In the genomic region with DNA sequence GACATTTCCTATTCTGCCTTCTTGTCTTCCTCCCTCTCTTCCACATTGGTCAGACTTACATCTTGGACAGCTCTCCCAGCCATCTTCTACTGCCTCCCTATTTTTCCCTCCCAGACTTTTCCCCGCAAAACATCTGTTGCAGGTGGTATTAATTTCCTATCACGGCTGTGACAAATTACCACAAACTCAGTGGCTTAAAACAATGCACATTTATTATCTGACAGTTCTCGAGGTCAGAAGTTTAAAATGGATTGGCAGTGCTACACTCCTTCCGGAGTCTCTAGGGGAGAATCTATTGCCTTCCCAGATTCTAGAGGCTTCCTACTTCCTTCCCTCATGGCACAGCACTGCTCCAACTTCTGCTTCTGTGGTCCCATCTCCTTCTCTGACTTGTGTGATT, we compare ENCODE assay signal across 19 cellular contexts. TPM values are rescaled to one million over a fixed set of nuclear protein-coding genes. Genes with fewer than 3 reads are reported as not detected.
DNase-seq lines count a peak whose midpoint lies in the region; ATAC-seq and TF ChIP-seq lines count a peak whose summit lies in the region.
"Had no signal": no experiment of that assay in that cellular context is flagged by ENCODE, and none has a peak within 500 bp of the region (broad histone marks: within the 10 kb centered on the region; RNA-seq: fewer than 3 reads in every experiment).

No MANE protein-coding gene starts in this region.

- CTCF ChIA-PET in BJ (lab: Yijun Ruan, JAX): interaction anchor here (0.9 kb wide), 1 partner anchor 9 kb away, joined by 3 read pairs; no protein-coding TSS in a partner anchor
- CTCF ChIA-PET in WTC11 (lab: Charles Lee): no interaction called here

- peak overlapping the region in 2 of 3 donors; percentile 33 to 42 for H3K27ac ChIP-seq in thyroid gland
- no peak overlapping the region for H3K27ac ChIP-seq in foreskin keratinocyte
- H3K27ac ChIP-seq: A549, KMS-11, SK-N-MC had no signal

- peak overlapping the region; percentile 34; the same call in 1 of the 2 replicates for H3K27ac Mint-ChIP-seq in WTC11
- H3K27ac Mint-ChIP-seq: CD8-positive, alpha-beta T cell had no signal

- no peaks in the 10 kb centered on the region; the same call in 1 of the 2 replicates for H3K36me3 ChIP-seq in BJ (ENCODE audit: control insufficient read depth, insufficient read depth, low read length)
- H3K36me3 ChIP-seq in thyroid gland: no peaks in the 10 kb centered on the region
- H3K36me3 ChIP-seq in H7 (replicated peaks; ENCODE audit: control insufficient read depth, insufficient read depth, low read length): no peaks in the 10 kb centered on the region; the same call in 1 of the 2 replicates

- no peak for TF ChIP-seq POLR2A in thyroid gland (IDR thresholded peaks at IDR 0.05)

- 63 to 81% methylated on average over 4 of the region's 4 CpGs for WGBS in thyroid gland, 2 donors

- H3K4me1 Mint-ChIP-seq in WTC11: peaks cover 5% of the 10 kb centered on the region

- POLR2A ChIA-PET in BJ (lab: Charles Lee) (no interaction called here), WTC11 (lab: Charles Lee) (no interaction called here)

- ATAC-seq in WTC11 (no peak), foreskin keratinocyte (no peak)
- ATAC-seq: A549; CD8-positive, alpha-beta T cell; Right ventricle myocardium inferior had no signal

- H3K4me3 Mint-ChIP-seq in WTC11: no peak overlapping the region
- H3K4me3 Mint-ChIP-seq: CD8-positive, alpha-beta T cell had no signal

- no peaks in the 10 kb centered on the region for H3K27me3 ChIP-seq in BJ (ENCODE audit: control insufficient read depth, insufficient read depth, low read length)
- no peaks in the 10 kb centered on the region for H3K27me3 ChIP-seq in thyroid gland
- H3K27me3 ChIP-seq in H7 (ENCODE audit: control insufficient read depth, insufficient read depth, low read length): no peaks in the 10 kb centered on the region
- peaks cover 5% of the 10 kb centered on the region for H3K27me3 ChIP-seq in foreskin keratinocyte

- peaks cover 15% of the 10 kb centered on the region for H3K9me3 Mint-ChIP-seq in WTC11

- H3K4me1 ChIP-seq in thyroid gland (peaks cover 5 to 9% of the 10 kb centered on the region in 2 donors), foreskin keratinocyte (no peaks in the 10 kb centered on the region)
- H3K4me1 ChIP-seq: A549, HAP-1 had no signal

- TF ChIP-seq CTCF in BJ (IDR thresholded peaks at IDR 0.05; ENCODE audit: insufficient read depth, low read depth, low read length): no peak
- no peak for TF ChIP-seq CTCF in WTC11 (IDR thresholded peaks at IDR 0.05)
- no peak for TF ChIP-seq CTCF in thyroid gland (IDR thresholded peaks at IDR 0.05)
- no peak for TF ChIP-seq CTCF in foreskin keratinocyte (conservative IDR thresholded peaks at IDR 0.05)

- peaks cover 18% of the 10 kb centered on the region for H3K36me3 Mint-ChIP-seq in WTC11

- no peaks in the 10 kb centered on the region for H3K9me3 ChIP-seq in thyroid gland
- H3K9me3 ChIP-seq: A549, HAP-1 had no signal

- intact Hi-C loops in thyroid gland (cut with DNase I): no loop called here

- H3K27me3 Mint-ChIP-seq in WTC11 (ENCODE audit: low read depth): no peaks in the 10 kb centered on the region

- DNase-seq in BJ (ENCODE audit: low read depth): peak; percentile 31
- DNase-seq in LHCN-M2 (ENCODE audit: low read depth): peak; percentile 19
- DNase-seq in WTC11 (ENCODE audit: low spot score): no peak
- DNase-seq in thyroid gland: no peak
- no peak for DNase-seq in H7
- DNase-seq in foreskin keratinocyte: no peak
- DNase-seq in SIG-M5 treated with dmso at 0.1 percent for 504 hours (lab: John Stamatoyannopoulos, UW; ENCODE audit: unreplicated experiment): no peak
- DNase-seq: C1 segment of cervical spinal cord; CD8-positive, alpha-beta T cell; DMS153; GF-D8; NCI-H1105 treated with DMSO at 0.1 percent for 48 hours; NCI-H2029 treated with DMSO at 0.1 percent for 48 hours; NCI-H524 treated with DMSO at 0.1 percent for 48 hours had no signal

- H3K4me3 ChIP-seq in BJ (ENCODE audit: low read depth, low read length) (no peak overlapping the region), thyroid gland (replicated peaks in 1 of 3) (no peak overlapping the region), H7 (ENCODE audit: insufficient read depth, low read depth, low read length) (no peak overlapping the region)
- H3K4me3 ChIP-seq: A549, HAP-1, SK-N-MC had no signal

TF ChIP-seq in WTC11, 78 proteins besides CTCF, POLR2A, EP300 and RAD21 (continues in another document):
- TF ChIP-seq ESRRA (CRISPR knock-in tag; IDR thresholded peaks at IDR 0.05; ENCODE audit: borderline replicate concordance) (no peak), MYBL2 (CRISPR knock-in tag; IDR thresholded peaks at IDR 0.05) (no peak), EMX1 (CRISPR knock-in tag; IDR thresholded peaks at IDR 0.05) (no peak), PRRX2 (CRISPR knock-in tag; IDR thresholded peaks at IDR 0.05) (no peak), JAZF1 (CRISPR knock-in tag; IDR thresholded peaks at IDR 0.05) (no peak), OVOL2 (CRISPR knock-in tag; IDR thresholded peaks at IDR 0.05; ENCODE audit: borderline replicate concordance) (no peak), FOXK1 (CRISPR knock-in tag; IDR thresholded peaks at IDR 0.05) (no peak)
- TF ChIP-seq, protein P1, sequence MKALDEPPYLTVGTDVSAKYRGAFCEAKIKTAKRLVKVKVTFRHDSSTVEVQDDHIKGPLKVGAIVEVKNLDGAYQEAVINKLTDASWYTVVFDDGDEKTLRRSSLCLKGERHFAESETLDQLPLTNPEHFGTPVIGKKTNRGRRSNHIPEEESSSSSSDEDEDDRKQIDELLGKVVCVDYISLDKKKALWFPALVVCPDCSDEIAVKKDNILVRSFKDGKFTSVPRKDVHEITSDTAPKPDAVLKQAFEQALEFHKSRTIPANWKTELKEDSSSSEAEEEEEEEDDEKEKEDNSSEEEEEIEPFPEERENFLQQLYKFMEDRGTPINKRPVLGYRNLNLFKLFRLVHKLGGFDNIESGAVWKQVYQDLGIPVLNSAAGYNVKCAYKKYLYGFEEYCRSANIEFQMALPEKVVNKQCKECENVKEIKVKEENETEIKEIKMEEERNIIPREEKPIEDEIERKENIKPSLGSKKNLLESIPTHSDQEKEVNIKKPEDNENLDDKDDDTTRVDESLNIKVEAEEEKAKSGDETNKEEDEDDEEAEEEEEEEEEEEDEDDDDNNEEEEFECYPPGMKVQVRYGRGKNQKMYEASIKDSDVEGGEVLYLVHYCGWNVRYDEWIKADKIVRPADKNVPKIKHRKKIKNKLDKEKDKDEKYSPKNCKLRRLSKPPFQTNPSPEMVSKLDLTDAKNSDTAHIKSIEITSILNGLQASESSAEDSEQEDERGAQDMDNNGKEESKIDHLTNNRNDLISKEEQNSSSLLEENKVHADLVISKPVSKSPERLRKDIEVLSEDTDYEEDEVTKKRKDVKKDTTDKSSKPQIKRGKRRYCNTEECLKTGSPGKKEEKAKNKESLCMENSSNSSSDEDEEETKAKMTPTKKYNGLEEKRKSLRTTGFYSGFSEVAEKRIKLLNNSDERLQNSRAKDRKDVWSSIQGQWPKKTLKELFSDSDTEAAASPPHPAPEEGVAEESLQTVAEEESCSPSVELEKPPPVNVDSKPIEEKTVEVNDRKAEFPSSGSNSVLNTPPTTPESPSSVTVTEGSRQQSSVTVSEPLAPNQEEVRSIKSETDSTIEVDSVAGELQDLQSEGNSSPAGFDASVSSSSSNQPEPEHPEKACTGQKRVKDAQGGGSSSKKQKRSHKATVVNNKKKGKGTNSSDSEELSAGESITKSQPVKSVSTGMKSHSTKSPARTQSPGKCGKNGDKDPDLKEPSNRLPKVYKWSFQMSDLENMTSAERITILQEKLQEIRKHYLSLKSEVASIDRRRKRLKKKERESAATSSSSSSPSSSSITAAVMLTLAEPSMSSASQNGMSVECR (CRISPR knock-in tag; IDR thresholded peaks at IDR 0.05; ENCODE audit: borderline replicate concordance): no peak
- TF ChIP-seq, protein P2, sequence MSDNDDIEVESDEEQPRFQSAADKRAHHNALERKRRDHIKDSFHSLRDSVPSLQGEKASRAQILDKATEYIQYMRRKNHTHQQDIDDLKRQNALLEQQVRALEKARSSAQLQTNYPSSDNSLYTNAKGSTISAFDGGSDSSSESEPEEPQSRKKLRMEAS (CRISPR knock-in tag; IDR thresholded peaks at IDR 0.05): no peak
- TF ChIP-seq, protein P3, sequence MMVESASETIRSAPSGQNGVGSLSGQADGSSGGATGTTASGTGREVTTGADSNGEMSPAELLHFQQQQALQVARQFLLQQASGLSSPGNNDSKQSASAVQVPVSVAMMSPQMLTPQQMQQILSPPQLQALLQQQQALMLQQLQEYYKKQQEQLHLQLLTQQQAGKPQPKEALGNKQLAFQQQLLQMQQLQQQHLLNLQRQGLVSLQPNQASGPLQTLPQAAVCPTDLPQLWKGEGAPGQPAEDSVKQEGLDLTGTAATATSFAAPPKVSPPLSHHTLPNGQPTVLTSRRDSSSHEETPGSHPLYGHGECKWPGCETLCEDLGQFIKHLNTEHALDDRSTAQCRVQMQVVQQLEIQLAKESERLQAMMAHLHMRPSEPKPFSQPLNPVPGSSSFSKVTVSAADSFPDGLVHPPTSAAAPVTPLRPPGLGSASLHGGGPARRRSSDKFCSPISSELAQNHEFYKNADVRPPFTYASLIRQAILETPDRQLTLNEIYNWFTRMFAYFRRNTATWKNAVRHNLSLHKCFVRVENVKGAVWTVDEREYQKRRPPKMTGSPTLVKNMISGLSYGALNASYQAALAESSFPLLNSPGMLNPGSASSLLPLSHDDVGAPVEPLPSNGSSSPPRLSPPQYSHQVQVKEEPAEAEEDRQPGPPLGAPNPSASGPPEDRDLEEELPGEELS (CRISPR knock-in tag; IDR thresholded peaks at IDR 0.05): no peak

RNA-seq across cellular contexts. Expression of a gene that starts 33.3 kb away (rescaled TPM):
- polyA plus RNA-seq in BJ (2011; rRNA removed) (18.2 and 31.3 TPM in 2 replicates), foreskin keratinocyte (11.8 and 15.4 TPM in 2 replicates)
- polyA minus RNA-seq in BJ (2011; rRNA and poly(A)+ RNA removed): 9.0 and 15.4 TPM in 2 replicates
- total RNA-seq in LHCN-M2 (2014; rRNA removed) (255 and 259 TPM in 2 replicates), WTC11 (2021) (35.4 to 37.4 TPM (median 36.7 TPM) in 3 replicates), thyroid gland (10 to 100 TPM; 25.6 to 41.9 (median 31.4) TPM), foreskin keratinocyte (19.0 and 19.7 TPM in 2 replicates)
- polyA plus RNA-seq in LHCN-M2 (2012): 48.6 TPM
- 45.9 and 49.1 TPM in 2 replicates for total RNA-seq in H7 (2014; rRNA removed; shearing (Covaris generic))

RNA-seq across cellular contexts. Expression of a gene that starts 33.5 kb away (rescaled TPM):
- polyA plus RNA-seq in BJ (2011; rRNA removed): 25.3 and 34.7 TPM in 2 replicates
- 28.7 and 34.5 TPM in 2 replicates for polyA minus RNA-seq in BJ (2011; rRNA and poly(A)+ RNA removed)
- 47.8 and 73.9 TPM in 2 replicates for total RNA-seq in LHCN-M2 (2014; rRNA removed)
- 23.2 TPM for polyA plus RNA-seq in LHCN-M2 (2012)
- 9.4 to 12.8 TPM (median 10.5 TPM) in 3 replicates for total RNA-seq in WTC11 (2021)
- 10 to 100 TPM; 71.7 to 89.6 (median 79.7) TPM for total RNA-seq in thyroid gland
- 9.0 and 11.4 TPM in 2 replicates for total RNA-seq in H7 (2014; rRNA removed; shearing (Covaris generic))
- total RNA-seq in foreskin keratinocyte: 11.7 and 12.5 TPM in 2 replicates
- 2.8 and 3.2 TPM in 2 replicates for polyA plus RNA-seq in foreskin keratinocyte

Comparison
In these comparisons a context has a peak if more than half of its experiments do, and no peak if none do; other contexts are left out.
1. DNase-seq: peak in BJ (single experiment) and LHCN-M2 (single experiment); none in WTC11 (single experiment), thyroid gland (0 of 2), H7 (single experiment), foreskin keratinocyte (0 of 2) and SIG-M5 treated with dmso at 0.1 percent for 504 hours (single experiment).